Comparison of ENCODE assay signal across 7 cellular contexts in genomic region chr1:228142616-228143203, GRCh38. TPM values are rescaled to one million over a fixed set of nuclear protein-coding genes. Genes with fewer than 3 reads are reported as not detected.
DNase-seq lines count a peak whose midpoint lies in the region; ATAC-seq and TF ChIP-seq lines count a peak whose summit lies in the region.

No MANE protein-coding gene starts in this region.

- peaks cover 8 to 20% (median 10%) of the 10 kb centered on the region in 3 donors for H3K27me3 Mint-ChIP-seq in immature natural killer cell (ENCODE audit: low read depth in 3 of 3)
- no peaks in the 10 kb centered on the region for H3K27me3 Mint-ChIP-seq in stimulated activated memory B cell treated with anti-CD40 and anti-IgM and Interleukin-4, amounts not matched to agents 10 μg/mL and 1 μg/mL and 100 μg/mL, for 72 hours

- no peaks in the 10 kb centered on the region for H3K9me3 Mint-ChIP-seq in immature natural killer cell
- H3K9me3 Mint-ChIP-seq in stimulated activated memory B cell treated with anti-CD40 and anti-IgM and Interleukin-4, amounts not matched to agents 10 μg/mL and 1 μg/mL and 100 μg/mL, for 72 hours = no peaks in the 10 kb centered on the region

- no peak overlapping the region for H3K4me3 ChIP-seq in H7 (ENCODE audit: insufficient read depth, low read depth, low read length)
- no peak overlapping the region for H3K4me3 ChIP-seq in WERI-Rb-1 (ENCODE audit: low read depth, low read length)

- H3K36me3 ChIP-seq in H7 (replicated peaks; ENCODE audit: control insufficient read depth, insufficient read depth, low read length) (no peaks in the 10 kb centered on the region), WERI-Rb-1 (peaks cover 4% of the 10 kb centered on the region)

- peaks cover 35 to 42% of the 10 kb centered on the region in 2 donors for H3K4me1 Mint-ChIP-seq in immature natural killer cell
- H3K4me1 Mint-ChIP-seq in stimulated activated memory B cell treated with anti-CD40 and anti-IgM and Interleukin-4, amounts not matched to agents 10 μg/mL and 1 μg/mL and 100 μg/mL, for 72 hours = peaks cover 55% of the 10 kb centered on the region

- no peaks in the 10 kb centered on the region for H3K36me3 Mint-ChIP-seq in immature natural killer cell
- peaks cover 10% of the 10 kb centered on the region for H3K36me3 Mint-ChIP-seq in stimulated activated memory B cell treated with anti-CD40 and anti-IgM and Interleukin-4, amounts not matched to agents 10 μg/mL and 1 μg/mL and 100 μg/mL, for 72 hours

- no peak for TF ChIP-seq CTCF in WERI-Rb-1 (IDR thresholded peaks at IDR 0.05; ENCODE audit: low read depth, low read length)

- H3K27ac ChIP-seq in WERI-Rb-1 = 0 out of 2 replicates have a peak overlapping the region, but pooled peaks have one; percentile 18

- peak overlapping the region; percentile 45 to 100 (median 99) for H3K27ac Mint-ChIP-seq in immature natural killer cell
- peak overlapping the region; percentile 17 for H3K27ac Mint-ChIP-seq in stimulated activated memory B cell treated with anti-CD40 and anti-IgM and Interleukin-4, amounts not matched to agents 10 μg/mL and 1 μg/mL and 100 μg/mL, for 72 hours

- H3K9me3 ChIP-seq in WERI-Rb-1 (ENCODE audit: severe bottlenecking) = no peaks in the 10 kb centered on the region

- ATAC-seq in stimulated activated memory B cell treated with anti-CD40 and anti-IgM and Interleukin-4, amounts not matched to agents 10 μg/mL and 1 μg/mL and 100 μg/mL, for 72 hours = no peak

- peak overlapping the region; percentile 41 to 99 (median 59) for H3K4me3 Mint-ChIP-seq in immature natural killer cell
- peak overlapping the region; percentile 71 for H3K4me3 Mint-ChIP-seq in stimulated activated memory B cell treated with anti-CD40 and anti-IgM and Interleukin-4, amounts not matched to agents 10 μg/mL and 1 μg/mL and 100 μg/mL, for 72 hours

- H3K27me3 ChIP-seq in H7 (ENCODE audit: control insufficient read depth, insufficient read depth, low read length) (no peaks in the 10 kb centered on the region), WERI-Rb-1 (ENCODE audit: insufficient read depth, low read depth, severe bottlenecking) (no peaks in the 10 kb centered on the region)

- DNase-seq in H7 = peak; percentile 42
- no peak for DNase-seq in WERI-Rb-1
- DNase-seq in immature natural killer cell = no peak
- DNase-seq in NCI-H1417 (lab: John Stamatoyannopoulos, UW) = no peak
- DNase-seq in SHP77 (lab: John Stamatoyannopoulos, UW) = no peak
- no peak for DNase-seq in NCI-H524 treated with DMSO at 0.1 percent for 48 hours (lab: John Stamatoyannopoulos, UW)

RNA-seq across cellular contexts. Expression of gene GUK1, which starts 2.6 kb away (rescaled TPM):
- total RNA-seq in H7 (2014; rRNA removed; shearing (Covaris generic)) = 216 and 224 TPM in 2 replicates
- 100 to 1,000 TPM; 516 to 803 (median 763) TPM for polyA plus RNA-seq in immature natural killer cell

RNA-seq across cellular contexts. Expression of gene GJC2, which starts 7.0 kb away (rescaled TPM):
- 1.7 TPM in 2 replicates for total RNA-seq in H7 (2014; rRNA removed; shearing (Covaris generic))
- polyA plus RNA-seq in immature natural killer cell = not detected

RNA-seq across cellular contexts. Expression of gene IBA57, which starts 22.9 kb away (rescaled TPM):
- 21.2 and 23.3 TPM in 2 replicates for total RNA-seq in H7 (2014; rRNA removed; shearing (Covaris generic))
- 1 to 10 TPM; 2.0 to 4.4 (median 2.0) TPM for polyA plus RNA-seq in immature natural killer cell

RNA-seq across cellular contexts. Expression of gene MRPL55, which starts 33.6 kb away (rescaled TPM):
- 109 and 172 TPM in 2 replicates for total RNA-seq in H7 (2014; rRNA removed; shearing (Covaris generic))
- polyA plus RNA-seq in immature natural killer cell = 100 to 1,000 TPM; 125 to 230 (median 129) TPM

RNA-seq across cellular contexts. Expression of gene C1orf35, which starts 39.6 kb away (rescaled TPM):
- total RNA-seq in H7 (2014; rRNA removed; shearing (Covaris generic)) = 38.9 and 45.7 TPM in 2 replicates
- polyA plus RNA-seq in immature natural killer cell = 10 to 100 TPM in 2 of 3 donors, 1 to 10 TPM in 1; 1.8 to 21.7 (median 16.6) TPM
